Comparison of ENCODE assay signal across 8 cellular contexts in the genomic region with DNA sequence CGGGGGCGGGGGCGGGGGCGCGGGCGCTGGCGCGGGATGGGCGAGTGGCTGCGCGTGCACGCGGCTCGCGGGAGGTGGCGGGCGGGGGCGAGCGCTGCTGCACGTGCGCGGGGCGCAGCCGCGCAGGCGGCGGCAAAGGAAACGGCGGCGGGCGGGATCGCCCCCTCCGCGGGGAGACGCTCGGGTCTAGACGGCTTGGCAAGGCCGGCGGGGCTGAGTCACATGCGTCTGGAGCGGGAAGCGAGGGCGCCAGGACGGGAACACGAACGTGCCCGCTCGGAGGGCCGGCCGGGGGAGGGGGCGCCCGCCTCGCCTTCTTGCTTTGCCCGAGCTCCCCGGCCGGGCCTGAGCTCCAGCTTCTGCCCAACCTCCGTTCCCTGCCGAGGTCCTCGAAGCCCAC. TPM values are rescaled to one million over a fixed set of nuclear protein-coding genes. Genes with fewer than 3 reads are reported as not detected.
DNase-seq lines count a peak whose midpoint lies in the region; ATAC-seq, FAIRE-seq and TF ChIP-seq lines count a peak whose summit lies in the region.

No MANE protein-coding gene starts in this region.

- H3K4me3 Mint-ChIP-seq in activated naive CD8-positive, alpha-beta T cell treated with anti-CD3 and anti-CD28 coated beads for 36 hours, result no peak overlapping the region

- no peak for FAIRE-seq in GM12892 (lab: Jason Lieb, UNC)

- no peak for TF ChIP-seq POLR2A in GM12892 (IDR thresholded peaks at IDR 0.05; ENCODE audit: low read depth, low read length)

- no peaks in the 10 kb centered on the region for H3K27me3 Mint-ChIP-seq in activated naive CD8-positive, alpha-beta T cell treated with anti-CD3 and anti-CD28 coated beads for 36 hours

- no peaks in the 10 kb centered on the region for H3K9me3 Mint-ChIP-seq in activated naive CD8-positive, alpha-beta T cell treated with anti-CD3 and anti-CD28 coated beads for 36 hours

- DNase-seq in activated CD4-positive, CD25-positive, alpha-beta regulatory T cell treated with anti-CD3 and anti-CD28 coated beads, Interleukin-2, amount 50 U/mL, for 72 hours, result peak; percentile 45
- DNase-seq in activated naive CD8-positive, alpha-beta T cell treated with anti-CD3 and anti-CD28 coated beads for 36 hours, result peak; percentile 50
- DNase-seq in hypothalamus (lab: John Stamatoyannopoulos, UW) (peak in 28 of 51 donors; percentile 3 to 68 (median 16)), GM12892 (ENCODE audit: insufficient read length) (no peak), epidermal melanocyte (ENCODE audit: insufficient read length, low spot score) (no peak)
- peak; percentile 44 to 70 for DNase-seq in stimulated activated CD4-positive, alpha-beta T cell treated with anti-CD3 and anti-CD28 coated beads, Interleukin-4, amount 100 ng/mL, for 4 hours

- H3K27ac Mint-ChIP-seq in activated naive CD8-positive, alpha-beta T cell treated with anti-CD3 and anti-CD28 coated beads for 36 hours, result no peak overlapping the region

- H3K36me3 Mint-ChIP-seq in activated naive CD8-positive, alpha-beta T cell treated with anti-CD3 and anti-CD28 coated beads for 36 hours, result no peaks in the 10 kb centered on the region

- no peak for ATAC-seq in activated CD4-positive, CD25-positive, alpha-beta regulatory T cell treated with anti-CD3 and anti-CD28 coated beads, Interleukin-2, amount 50 U/mL, for 24 hours
- ATAC-seq in HG03342 (IDR thresholded peaks at IDR 0.05; ENCODE audit: unreplicated experiment), result no peak

- no peaks in the 10 kb centered on the region for H3K4me1 Mint-ChIP-seq in activated naive CD8-positive, alpha-beta T cell treated with anti-CD3 and anti-CD28 coated beads for 36 hours

RNA-seq across cellular contexts. Expression of a gene that starts 4.3 kb away (rescaled TPM):
- 10 to 100 TPM; 66.4 to 67.2 TPM for total RNA-seq in activated naive CD8-positive, alpha-beta T cell treated with anti-CD3 and anti-CD28 coated beads for 36 hours
- polyA plus RNA-seq in GM12892 (2012; ENCODE audit: missing spikeins), result 20.9 TPM

RNA-seq across cellular contexts. Expression of a gene that starts 20.1 kb away (rescaled TPM):
- not detected for total RNA-seq in activated naive CD8-positive, alpha-beta T cell treated with anti-CD3 and anti-CD28 coated beads for 36 hours
- polyA plus RNA-seq in GM12892 (2012; ENCODE audit: missing spikeins), result not detected

RNA-seq across cellular contexts. Expression of a gene that starts 28.9 kb away (rescaled TPM):
- 1 to 10 TPM; 1.8 to 2.1 TPM for total RNA-seq in activated naive CD8-positive, alpha-beta T cell treated with anti-CD3 and anti-CD28 coated beads for 36 hours
- polyA plus RNA-seq in GM12892 (2012; ENCODE audit: missing spikeins), result not detected

RNA-seq across cellular contexts. Expression of a gene that starts 42.7 kb away (rescaled TPM):
- not detected for total RNA-seq in activated naive CD8-positive, alpha-beta T cell treated with anti-CD3 and anti-CD28 coated beads for 36 hours
- not detected for polyA plus RNA-seq in GM12892 (2012; ENCODE audit: missing spikeins)

Comparison
In these comparisons a context has a peak if more than half of its experiments do, and no peak if none do; other contexts are left out.
1. DNase-seq: peak in activated CD4-positive, CD25-positive, alpha-beta regulatory T cell treated with anti-CD3 and anti-CD28 coated beads, Interleukin-2, amount 50 U/mL, for 72 hours (single experiment), activated naive CD8-positive, alpha-beta T cell treated with anti-CD3 and anti-CD28 coated beads for 36 hours (single experiment), hypothalamus (28 of 51) and stimulated activated CD4-positive, alpha-beta T cell treated with anti-CD3 and anti-CD28 coated beads, Interleukin-4, amount 100 ng/mL, for 4 hours (2 of 2); none in GM12892 (single experiment) and epidermal melanocyte (single experiment).